In genomic region chr2:200257570-200257969, GRCh38 we compare ENCODE assay signal across 17 cellular contexts. TPM values are rescaled to one million over a fixed set of nuclear protein-coding genes. Genes with fewer than 3 reads are reported as not detected.
DNase-seq lines count a peak whose midpoint lies in the region; ATAC-seq, FAIRE-seq and TF ChIP-seq lines count a peak whose summit lies in the region.
"Had no signal": no experiment of that assay in that cellular context is flagged by ENCODE, and none has a peak within 500 bp of the region (broad histone marks: within the 10 kb centered on the region; RNA-seq: fewer than 3 reads in every experiment).

No MANE protein-coding gene starts in this region.

- H3K79me2 ChIP-seq in HepG2 (ENCODE audit: insufficient read depth, low read length) (no peaks in the 10 kb centered on the region), PC-9 (ENCODE audit: low read depth) (no peaks in the 10 kb centered on the region)

- TF ChIP-seq CTCF in HepG2 (CRISPR knock-in tag; IDR thresholded peaks at IDR 0.05) (no peak), right lobe of liver (IDR thresholded peaks at IDR 0.05) (no peak), PC-9 (conservative IDR thresholded peaks at IDR 0.05) (no peak), bronchial epithelial cell (IDR thresholded peaks at IDR 0.05; ENCODE audit: insufficient read depth, low read length, severe bottlenecking) (no peak)

- TF ChIP-seq EP300 in HepG2 (IDR thresholded peaks at IDR 0.05; ENCODE audit: low read depth in 2 of 2, low read length in 2 of 2) (no peak), HepG2 (CRISPR knock-in tag; IDR thresholded peaks at IDR 0.05; ENCODE audit: borderline replicate concordance) (no peak)

- no peak overlapping the region for H3K9ac ChIP-seq in HepG2 (ENCODE audit: insufficient read depth, low read depth, low read length)

- FAIRE-seq in HepG2 (lab: Jason Lieb, UNC), result no peak
- FAIRE-seq in bronchial epithelial cell (lab: Jason Lieb, UNC), result peak; percentile 60
- FAIRE-seq: D721Med, H54 had no signal

- intact Hi-C loops in HepG2 (cut with micrococcal nuclease; ENCODE audit: unreplicated experiment), result no loop called here
- intact Hi-C loops in right lobe of liver (cut with DNase I), result no loop called here
- intact Hi-C loops in PC-9 (cut with micrococcal nuclease; ENCODE audit: unreplicated experiment), result no loop called here

- CTCF ChIA-PET in HepG2 (lab: Yijun Ruan, JAX; ENCODE audit: low intra/inter-chr PET ratio, low total read pairs) (no interaction called here), PC-9 (lab: Charles Lee) (no interaction called here)

- WGBS in HepG2 (ENCODE audit: low lambda C conversion rate), result 66% methylated on average over 6 of the region's 6 CpGs
- WGBS in right lobe of liver (ENCODE audit: insufficient coverage, low coverage, low lambda C conversion rate, missing lambda C conversion rate), result 96% methylated on average over 3 of the region's 6 CpGs

- H2AFZ ChIP-seq in HepG2 (ENCODE audit: low read length), result no peak overlapping the region
- no peak overlapping the region for H2AFZ ChIP-seq in PC-9

- no peak for TF ChIP-seq RAD21 in HepG2 (CRISPR knock-in tag; IDR thresholded peaks at IDR 0.05)

- H3K4me3 ChIP-seq in HepG2 (replicated peaks in 1 of 3; ENCODE audit: insufficient read depth in 1 of 3, low read depth in 2 of 3, low read length in 3 of 3), result no peak overlapping the region
- no peak overlapping the region for H3K4me3 ChIP-seq in right lobe of liver
- no peak overlapping the region for H3K4me3 ChIP-seq in PC-9
- no peak overlapping the region for H3K4me3 ChIP-seq in bronchial epithelial cell (ENCODE audit: low read depth, low read length)

- H4K20me1 ChIP-seq in HepG2 (ENCODE audit: insufficient read depth, low read length) (no peaks in the 10 kb centered on the region), PC-9 (ENCODE audit: insufficient read depth) (no peaks in the 10 kb centered on the region)

- ATAC-seq in HepG2 (no peak), right lobe of liver (no peak), HG02642 (IDR thresholded peaks at IDR 0.05; ENCODE audit: poor library complexity, unreplicated experiment) (no peak)
- ATAC-seq: HCT116 had no signal

- H3K27ac ChIP-seq in HepG2 (ENCODE audit: extremely low read length, insufficient read depth, low read length), result no peak overlapping the region
- H3K27ac ChIP-seq in right lobe of liver, result no peak overlapping the region
- H3K27ac ChIP-seq in PC-9, result peak overlapping the region; percentile 86; the same call in 1 of the 2 replicates

- H3K4me1 ChIP-seq in HepG2 (ENCODE audit: insufficient read depth, low read length) (peaks cover 37% of the 10 kb centered on the region), right lobe of liver (no peaks in the 10 kb centered on the region), PC-9 (replicated peaks; ENCODE audit: insufficient read depth) (peaks cover 42% of the 10 kb centered on the region)

- H3K27me3 ChIP-seq in HepG2 (ENCODE audit: control insufficient read depth in 1 of 2, insufficient read depth in 2 of 2, low read length in 2 of 2) (peaks cover 4 to 6% of the 10 kb centered on the region in 2 experiments; a peak in 1 of 5 replicates), right lobe of liver (no peaks in the 10 kb centered on the region), PC-9 (ENCODE audit: insufficient read depth, low read depth) (no peaks in the 10 kb centered on the region), bronchial epithelial cell (ENCODE audit: control insufficient read depth, insufficient read depth, low read length) (no peaks in the 10 kb centered on the region)

- H3K9me2 ChIP-seq in PC-9 (ENCODE audit: insufficient read depth), result no peaks in the 10 kb centered on the region

- H3K36me3 ChIP-seq in HepG2 (replicated peaks in 1 of 2; ENCODE audit: control insufficient read depth in 1 of 2, insufficient read depth in 2 of 2, low read length in 2 of 2) (no peaks in the 10 kb centered on the region), right lobe of liver (no peaks in the 10 kb centered on the region), PC-9 (ENCODE audit: low read depth) (no peaks in the 10 kb centered on the region), bronchial epithelial cell (ENCODE audit: control insufficient read depth, insufficient read depth, low read length) (no peaks in the 10 kb centered on the region)

- in situ Hi-C loops in HepG2 (cut with HindIII; ENCODE audit: extremely low pct_ligation_motif_present, low pct_unique_long_range_greater_than_20kb), result no loop called here

- POLR2A ChIA-PET in HepG2 (lab: Yijun Ruan, JAX) (no interaction called here), PC-9 (lab: Charles Lee; ENCODE audit: unreplicated experiment) (no interaction called here)

- H3F3A ChIP-seq in PC-9 (ENCODE audit: insufficient read depth, low read depth), result peaks cover 34% of the 10 kb centered on the region

- no peak for DNase-seq in HepG2 (ENCODE audit: low spot score)
- DNase-seq in right lobe of liver, result no peak
- no peak for DNase-seq in PC-9
- no peak for DNase-seq in bronchial epithelial cell (ENCODE audit: low read depth)
- DNase-seq in NCI-H446 (lab: John Stamatoyannopoulos, UW), result no peak
- DNase-seq in SIG-M5 treated with dmso at 0.1 percent for 504 hours (lab: John Stamatoyannopoulos, UW; ENCODE audit: unreplicated experiment), result no peak
- DNase-seq in stimulated activated CD4-positive, alpha-beta T cell treated with anti-CD3 and anti-CD28 coated beads, Interleukin-4, amount 100 ng/mL, for 4 hours, result no peak
- DNase-seq: 8988T; ACHN; C1 segment of cervical spinal cord; CD4-positive, alpha-beta memory T cell; DMS153; GF-D8 had no signal

- H3K9me3 ChIP-seq in HepG2 (ENCODE audit: low read length) (no peaks in the 10 kb centered on the region), right lobe of liver (no peaks in the 10 kb centered on the region), PC-9 (ENCODE audit: insufficient read depth, low read depth) (no peaks in the 10 kb centered on the region)

- BruUV-seq in HepG2 (replicated peaks; lab: Mats Ljungman, UMichigan) (no TSS peak), PC-9 (replicated peaks; lab: Mats Ljungman, UMichigan) (no TSS peak)

- H3K4me2 ChIP-seq in HepG2 (ENCODE audit: low read depth, low read length) (no peak overlapping the region), PC-9 (peak overlapping the region; percentile 5; the same call in 1 of the 2 replicates)

- TF ChIP-seq POLR2A in HepG2 (IDR thresholded peaks at IDR 0.05; ENCODE audit: insufficient read depth in 1 of 2, low read depth in 2 of 2, low read length in 2 of 2) (no peak), right lobe of liver (IDR thresholded peaks at IDR 0.05) (no peak)

TF ChIP-seq in HepG2, 621 proteins besides CTCF, POLR2A, EP300 and RAD21:
- TF ChIP-seq CEBPB (IDR thresholded peaks at IDR 0.05; ENCODE audit: borderline replicate concordance, low read depth, low read length), result no peak
- peak; percentile 72 for TF ChIP-seq MAFF (IDR thresholded peaks at IDR 0.05; ENCODE audit: low read depth, low read length)
- no peak for TF ChIP-seq DPF2 (CRISPR knock-in tag; IDR thresholded peaks at IDR 0.05; ENCODE audit: borderline replicate concordance, low read depth)
- peak; percentile 69 to 71 for TF ChIP-seq MAFK (conservative IDR thresholded peaks at IDR 0.05 in 1 of 2, IDR thresholded peaks at IDR 0.05 in 1 of 2; ENCODE audit: low read length in 2 of 2)
- peak; percentile 34 for TF ChIP-seq STAG1 (CRISPR knock-in tag; IDR thresholded peaks at IDR 0.05)
- no peak for TF ChIP-seq ZNF772 (CRISPR knock-in tag; IDR thresholded peaks at IDR 0.05)
TF ChIP-seq in HepG2: peak in this region for 3.

RNA-seq across cellular contexts. Expression of gene SPATS2L, which starts 48.9 kb away (rescaled TPM):
- total RNA-seq in HepG2 (2016; rRNA removed; fragmentation: Illumina TruSeq; extraction: Trizol), result 154 and 165 TPM in 2 replicates
- total RNA-seq in HepG2 (2016; cell fraction: cytosol; rRNA removed; fragmentation: Illumina TruSeq; extraction: Trizol; ENCODE audit: low read depth), result 81.5 and 81.6 TPM in 2 replicates
- total RNA-seq in HepG2 (2016; cell fraction: insoluble cytoplasmic fraction; rRNA removed; fragmentation: Illumina TruSeq; extraction: Trizol), result 151 and 153 TPM in 2 replicates
- 160 and 169 TPM in 2 replicates for total RNA-seq in HepG2 (2016; cell fraction: membrane; rRNA removed; fragmentation: Illumina TruSeq; extraction: Trizol)
- 110 and 114 TPM in 2 replicates for total RNA-seq in HepG2 (2016; cell fraction: nucleus; rRNA removed; fragmentation: Illumina TruSeq; extraction: Trizol)
- polyA plus RNA-seq in HepG2 (2011; rRNA removed), result 180 and 212 TPM in 2 replicates
- polyA plus RNA-seq in HepG2 (2011; cell fraction: cytosol; rRNA removed), result 161 and 177 TPM in 2 replicates
- 71.8 and 89.4 TPM in 2 replicates for polyA plus RNA-seq in HepG2 (2011; cell fraction: nucleus; rRNA removed)
- polyA plus RNA-seq in HepG2 (2012), result 134 and 184 TPM in 2 replicates
- polyA plus RNA-seq in HepG2 (2016; cell fraction: cytosol; fragmentation: Illumina TruSeq; extraction: Trizol; ENCODE audit: low read depth), result 102 and 115 TPM in 2 replicates
- polyA plus RNA-seq in HepG2 (2016; cell fraction: insoluble cytoplasmic fraction; fragmentation: Illumina TruSeq; extraction: Trizol; ENCODE audit: low read depth), result 213 and 235 TPM in 2 replicates
- polyA plus RNA-seq in HepG2 (2016; cell fraction: membrane; fragmentation: Illumina TruSeq; extraction: Trizol; ENCODE audit: low read depth), result 179 and 180 TPM in 2 replicates
- 145 and 148 TPM in 2 replicates for polyA plus RNA-seq in HepG2 (2016; cell fraction: nucleus; fragmentation: Illumina TruSeq; extraction: Trizol; ENCODE audit: insufficient read depth, low read depth)
- 28.4 and 78.1 TPM in 2 replicates for polyA minus RNA-seq in HepG2 (2011; rRNA and poly(A)+ RNA removed; ENCODE audit: low replicate concordance)
- 121 and 126 TPM in 2 replicates for polyA minus RNA-seq in HepG2 (2011; cell fraction: cytosol; rRNA and poly(A)+ RNA removed)
- polyA minus RNA-seq in HepG2 (2011; cell fraction: nucleus; rRNA and poly(A)+ RNA removed), result 287 and 295 TPM in 2 replicates
- 100 to 1,000 TPM in 1 of 6 experiments, 10 to 100 TPM in 5; 60.7 to 109 (median 72.9) TPM for total RNA-seq in right lobe of liver
- 189 and 199 TPM in 2 replicates for total RNA-seq in PC-9 (2021)
- 37.6 and 56.3 TPM in 2 replicates for total RNA-seq in bronchial epithelial cell
